In the genomic region with DNA sequence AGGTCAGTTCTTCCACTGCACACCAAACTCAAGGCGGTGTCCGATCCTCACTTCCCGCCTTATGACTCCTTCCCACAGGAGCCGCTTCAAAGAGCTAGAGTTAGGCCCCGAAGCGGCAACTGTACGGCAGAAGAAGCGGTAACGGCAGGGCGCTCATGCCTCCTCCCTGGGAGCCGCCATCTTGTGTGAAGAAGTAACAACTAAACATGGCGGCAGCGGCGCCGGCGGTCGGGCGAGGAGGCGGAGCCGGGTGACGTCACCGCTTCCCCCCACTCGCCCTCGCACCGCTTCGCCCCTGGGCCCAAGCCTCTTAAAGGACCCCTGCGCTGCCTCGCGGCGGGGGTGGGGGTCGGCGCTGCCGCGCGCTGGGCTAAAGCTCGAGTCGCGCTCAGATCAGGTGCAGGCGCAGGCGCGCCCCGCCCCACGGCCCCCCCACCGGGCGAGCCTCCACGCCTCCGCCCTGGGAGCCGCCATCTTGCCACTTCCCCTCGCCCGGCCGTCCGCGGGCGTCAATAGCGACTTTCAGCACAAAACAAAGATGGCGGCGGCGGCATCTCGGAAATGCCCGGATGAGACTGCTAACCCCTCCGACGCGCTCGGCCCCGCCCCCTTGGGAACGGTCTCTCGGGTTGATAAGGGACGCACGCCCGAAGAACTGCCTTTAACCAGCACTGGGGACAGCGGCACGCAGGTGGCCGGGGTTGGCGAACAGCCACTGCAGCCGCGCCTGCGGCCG, we compare ENCODE assay signal across 8 cellular contexts. TPM values are rescaled to one million over a fixed set of nuclear protein-coding genes. Genes with fewer than 3 reads are reported as not detected.
DNase-seq lines count a peak whose midpoint lies in the region; ATAC-seq and TF ChIP-seq lines count a peak whose summit lies in the region.

TSS of gene HCFC1 (minus strand) at position 187 of the 736 bp plus-strand sequence. CDS start 978 bp downstream, outside the sequence.

- H3K9me3 ChIP-seq in colonic mucosa: no peaks in the 10 kb centered on the region

- peak within 1 kb of the TSS; percentile 98 for H3K27ac ChIP-seq in colonic mucosa

- peak; percentile 48 for ATAC-seq in GM19035 (IDR thresholded peaks at IDR 0.05; ENCODE audit: unreplicated experiment)
- ATAC-seq in HG03354 (IDR thresholded peaks at IDR 0.05; ENCODE audit: poor library complexity, severe bottlenecking, unreplicated experiment): peak; percentile 52
- ATAC-seq in left lobe of liver: peak; percentile 64

- DNase-seq in AG09319 (ENCODE audit: extremely low read depth, low read depth): peak; percentile 77
- peak; percentile 92 for DNase-seq in NCI-H460 (ENCODE audit: extremely low read depth, low read depth)
- DNase-seq in activated CD4-positive, alpha-beta T cell treated with anti-CD3 and anti-CD28 coated beads for 48 hours: peak; percentile 92
- DNase-seq in colonic mucosa: peak; percentile 95
- peak; percentile 89 for DNase-seq in left lobe of liver (ENCODE audit: low spot score)
- DNase-seq in stimulated activated CD4-positive, alpha-beta T cell treated with anti-CD3 and anti-CD28 coated beads, Interleukin-2, amount 100 ng/mL, for 4 hours (ENCODE audit: low read depth): peak; percentile 84

- H3K27me3 ChIP-seq in colonic mucosa: no peaks in the 10 kb centered on the region

- TF ChIP-seq CTCF in AG09319 (IDR thresholded peaks at IDR 0.05; ENCODE audit: low read depth, low read length) (no peak), colonic mucosa (IDR thresholded peaks at IDR 0.05) (no peak)

- peaks cover 14% of the 10 kb centered on the region for H3K4me1 ChIP-seq in colonic mucosa

- peak within 1 kb of the TSS; percentile 48 for H3K4me3 ChIP-seq in colonic mucosa

- intact Hi-C loops in colonic mucosa (cut with DNase I): no loop called here

- H3K9ac ChIP-seq in colonic mucosa (ENCODE audit: low read depth in 2 of 2, low read length in 2 of 2): peak within 1 kb of the TSS; percentile 87 to 88

- no peaks in the 10 kb centered on the region for H3K36me3 ChIP-seq in colonic mucosa

RNA-seq across cellular contexts. Expression of gene HCFC1, which starts in this region (rescaled TPM):
- 28.0 and 30.3 TPM in 2 replicates for total RNA-seq in NCI-H460 (2014; rRNA removed; shearing (Covaris generic))
- polyA plus RNA-seq in NCI-H460 (2014; cell fraction: nucleus; rRNA removed): 29.6 and 30.7 TPM in 2 replicates
- 10 to 100 TPM; 36.6 to 80.5 TPM for total RNA-seq in colonic mucosa
- total RNA-seq in left lobe of liver: 17.2 TPM

Comparison
In these comparisons a context has a peak if more than half of its experiments do, and no peak if none do; other contexts are left out.
1. Peak in every context shown above with its lines: DNase-seq, ATAC-seq, H3K4me3 ChIP-seq and H3K27ac ChIP-seq.